In the genomic region with DNA sequence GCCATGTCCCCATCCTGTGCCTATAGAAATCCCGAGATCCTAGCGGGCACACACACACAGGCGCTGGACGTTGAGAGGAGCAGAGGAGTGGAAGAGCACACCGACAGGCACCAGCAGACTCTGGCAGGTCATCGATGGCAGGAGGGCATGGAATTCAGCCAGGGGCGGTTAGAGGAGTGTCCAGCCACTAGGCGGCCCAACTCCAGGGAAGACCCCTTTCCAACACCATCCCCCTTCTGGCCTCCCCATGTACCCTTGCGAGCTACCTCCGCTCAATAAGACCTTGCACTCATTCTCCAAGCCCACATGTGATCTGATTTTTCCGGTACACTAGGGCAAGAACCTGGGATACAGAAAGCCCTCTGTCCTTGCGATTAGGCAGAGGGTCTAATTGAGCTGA, we compare ENCODE assay signal across 27 cellular contexts.
"Had no signal": no experiment of that assay in that cellular context is flagged by ENCODE, and none has a peak within 500 bp of the region (broad histone marks: within the 10 kb centered on the region; RNA-seq: fewer than 3 reads in every experiment).

No MANE protein-coding gene starts in this region.

- H3K4me2 ChIP-seq: neural progenitor cell, smooth muscle cell had no signal

- H3K4me3 ChIP-seq: left ventricle myocardium inferior, lung, mucosa of descending colon, neural progenitor cell, right atrium auricular region, right lobe of liver, smooth muscle cell, suprapubic skin, thoracic aorta, tibial artery, uterus had no signal

- ATAC-seq: mucosa of descending colon; naive thymus-derived CD4-positive, alpha-beta T cell; right lobe of liver had no signal

- H3K27me3 Mint-ChIP-seq: progenitor cell of endocrine pancreas; stimulated activated naive CD8-positive, alpha-beta T cell treated with anti-CD3 and anti-CD28 coated beads, Interleukin-15, Interleukin-2, amounts not matched to agents 100 ng/mL and 50 ng/mL, for 24 hours had no signal

- H3K9me3 ChIP-seq: left ventricle myocardium inferior, mucosa of descending colon, neutrophil, right atrium auricular region, right lobe of liver, suprapubic skin, thoracic aorta, tibial artery, uterus had no signal

- H3K4me1 Mint-ChIP-seq: naive thymus-derived CD4-positive, alpha-beta T cell; nephron progenitor cell; neural progenitor cell had no signal

- H3K9ac ChIP-seq: neural progenitor cell, parathyroid adenoma had no signal

- H3K4me3 Mint-ChIP-seq: naive thymus-derived CD4-positive, alpha-beta T cell; nephron progenitor cell; neural progenitor cell; stimulated activated naive CD8-positive, alpha-beta T cell treated with anti-CD3 and anti-CD28 coated beads, Interleukin-15, Interleukin-2, amounts not matched to agents 100 ng/mL and 50 ng/mL, for 24 hours had no signal

- DNase-seq: hypothalamus; islet precursor cell; left ventricle myocardium inferior; midbrain; mucosa of descending colon; naive thymus-derived CD4-positive, alpha-beta T cell; nephron progenitor cell; occipital lobe; right lobe of liver; stimulated activated CD4-positive, alpha-beta T cell treated with anti-CD3 and anti-CD28 coated beads, Interleukin-1b, Interleukin-23, amount 100 ng/mL, for 48 hours; stimulated activated CD4-positive, alpha-beta T cell treated with anti-CD3 and anti-CD28 coated beads, Interleukin-2, amount 100 ng/mL, for 48 hours; stimulated activated CD4-positive, alpha-beta T cell treated with anti-CD3 and anti-CD28 coated beads, Interleukin-4, amount 100 ng/mL, for 4 hours; stimulated activated CD8-positive, alpha-beta memory T cell treated with anti-CD3 and anti-CD28 coated beads, Interleukin-4, amount 100 ng/mL, for 48 hours; stimulated activated naive CD4-positive, alpha-beta T cell; tibial artery; trophoblast cell; uterus had no signal

- H3K4me1 ChIP-seq: left ventricle myocardium inferior, neural progenitor cell, parathyroid adenoma, right atrium auricular region, right lobe of liver, suprapubic skin, tibial artery, uterus had no signal

- H3K36me3 ChIP-seq: left ventricle myocardium inferior, neural progenitor cell, neutrophil, right atrium auricular region, right lobe of liver, suprapubic skin, thoracic aorta, tibial artery, uterus had no signal

- H3K27me3 ChIP-seq: neural progenitor cell, neutrophil, right atrium auricular region, right lobe of liver, suprapubic skin, tibial artery, uterus had no signal

- H3K27ac Mint-ChIP-seq: naive thymus-derived CD4-positive, alpha-beta T cell; nephron progenitor cell; neural progenitor cell; progenitor cell of endocrine pancreas; stimulated activated naive CD8-positive, alpha-beta T cell treated with anti-CD3 and anti-CD28 coated beads, Interleukin-15, Interleukin-2, amounts not matched to agents 100 ng/mL and 50 ng/mL, for 24 hours had no signal

- H3K9me3 Mint-ChIP-seq: stimulated activated naive CD8-positive, alpha-beta T cell treated with anti-CD3 and anti-CD28 coated beads, Interleukin-15, Interleukin-2, amounts not matched to agents 100 ng/mL and 50 ng/mL, for 24 hours had no signal

- H3K79me2 ChIP-seq: parathyroid adenoma had no signal

- H3K27ac ChIP-seq: left ventricle myocardium inferior, neural progenitor cell, neutrophil, parathyroid adenoma, right atrium auricular region, right lobe of liver, suprapubic skin, thoracic aorta, tibial artery, uterus had no signal

- H3K36me3 Mint-ChIP-seq: naive thymus-derived CD4-positive, alpha-beta T cell; neural progenitor cell had no signal
